Comparison of ENCODE assay signal across 8 cellular contexts in genomic region chr11:43574949-43575915, GRCh38.
DNase-seq lines count a peak whose midpoint lies in the region; ATAC-seq and TF ChIP-seq lines count a peak whose summit lies in the region.

No MANE protein-coding gene starts in this region.

- no peak overlapping the region for H4K12ac ChIP-seq in trophoblast cell (ENCODE audit: low read depth, low read length)

- H3K9me3 Mint-ChIP-seq in activated naive CD4-positive, alpha-beta T cell treated with anti-CD3 and anti-CD28 coated beads for 36 hours = no peaks in the 10 kb centered on the region
- H3K9me3 Mint-ChIP-seq in activated naive CD4-positive, alpha-beta T cell treated with anti-CD3 and anti-CD28 coated beads, Interleukin-2, amount 50 U/mL, for 72 hours = no peaks in the 10 kb centered on the region
- H3K9me3 Mint-ChIP-seq in glutamatergic neuron (ENCODE audit: unreplicated experiment) = peaks cover 20% of the 10 kb centered on the region

- no peaks in the 10 kb centered on the region for H3K79me2 ChIP-seq in trophoblast cell (ENCODE audit: control insufficient read depth, insufficient read depth, low read length, poor library complexity)

- DNase-seq in activated naive CD4-positive, alpha-beta T cell treated with anti-CD3 and anti-CD28 coated beads for 36 hours = peak; percentile 30
- no peak for DNase-seq in activated naive CD4-positive, alpha-beta T cell treated with anti-CD3 and anti-CD28 coated beads, Interleukin-2, amount 50 U/mL, for 72 hours (ENCODE audit: low spot score in 2 of 2)
- DNase-seq in glutamatergic neuron = peak; percentile 89
- no peak for DNase-seq in trophoblast cell
- DNase-seq in GM19238 (ENCODE audit: insufficient read length, low spot score) = no peak

- peaks cover 1 to 15% of the 10 kb centered on the region in 2 experiments for H3K4me1 ChIP-seq in trophoblast cell (ENCODE audit: control insufficient read depth in 1 of 2, insufficient read depth in 2 of 2, low read length in 2 of 2)

- H3K14ac ChIP-seq in trophoblast cell (ENCODE audit: low read length) = no peak overlapping the region

- TF ChIP-seq CTCF in glutamatergic neuron (IDR thresholded peaks at IDR 0.05; ENCODE audit: partially characterized antibody, unreplicated experiment) = no peak

- no peak overlapping the region for H2AK5ac ChIP-seq in trophoblast cell (ENCODE audit: low read length)

- H3K36me3 ChIP-seq in trophoblast cell (ENCODE audit: control insufficient read depth in 1 of 2, insufficient read depth in 2 of 2, low read length in 2 of 2) = no peaks in the 10 kb centered on the region

- H3K27me3 Mint-ChIP-seq in activated naive CD4-positive, alpha-beta T cell treated with anti-CD3 and anti-CD28 coated beads for 36 hours (ENCODE audit: low read depth) = peaks cover 84% of the 10 kb centered on the region
- H3K27me3 Mint-ChIP-seq in glutamatergic neuron (ENCODE audit: unreplicated experiment) = peaks cover 18% of the 10 kb centered on the region

- no peak overlapping the region for H3K9ac ChIP-seq in trophoblast cell (ENCODE audit: low read length)

- intact Hi-C loops in activated naive CD4-positive, alpha-beta T cell treated with anti-CD3 and anti-CD28 coated beads for 36 hours (cut with micrococcal nuclease) = loop anchor here (10.0 kb wide), 1 partner anchor 740 kb away; the partner anchor contains the start of gene ALX4

- no peak overlapping the region for H2AFZ ChIP-seq in trophoblast cell (ENCODE audit: insufficient read depth, low read length, poor library complexity)

- no peak for ATAC-seq in activated naive CD4-positive, alpha-beta T cell treated with anti-CD3 and anti-CD28 coated beads, Interleukin-2, amount 50 U/mL, for 72 hours
- ATAC-seq in SK-N-SH treated with all-trans-retinoic acid at 6 μM for 48 hours = peak; percentile 71
- ATAC-seq in HG03354 (IDR thresholded peaks at IDR 0.05; ENCODE audit: poor library complexity, severe bottlenecking, unreplicated experiment) = no peak
- no peak for ATAC-seq in HG02970 (IDR thresholded peaks at IDR 0.05; ENCODE audit: low FRiP score, unreplicated experiment)

- H2BK120ac ChIP-seq in trophoblast cell (ENCODE audit: insufficient read depth, low read length, poor library complexity) = no peak overlapping the region

- no peak overlapping the region for H3K4ac ChIP-seq in trophoblast cell (ENCODE audit: low read depth, low read length)

- no peak overlapping the region for H3K18ac ChIP-seq in trophoblast cell (ENCODE audit: low read length)

- H3K36me3 Mint-ChIP-seq in activated naive CD4-positive, alpha-beta T cell treated with anti-CD3 and anti-CD28 coated beads for 36 hours (ENCODE audit: low read depth) = no peaks in the 10 kb centered on the region
- peaks cover 11 to 16% of the 10 kb centered on the region in 2 donors for H3K36me3 Mint-ChIP-seq in activated naive CD4-positive, alpha-beta T cell treated with anti-CD3 and anti-CD28 coated beads, Interleukin-2, amount 50 U/mL, for 72 hours
- H3K36me3 Mint-ChIP-seq in glutamatergic neuron (ENCODE audit: unreplicated experiment) = no peaks in the 10 kb centered on the region

- H3K4me3 ChIP-seq in trophoblast cell (ENCODE audit: low read depth, low read length) = no peak overlapping the region

- no peaks in the 10 kb centered on the region for H3K79me1 ChIP-seq in trophoblast cell (ENCODE audit: low read length)

- no peak overlapping the region for H3K27ac ChIP-seq in trophoblast cell (ENCODE audit: low read depth, low read length)

- no peak overlapping the region for H3K27ac Mint-ChIP-seq in activated naive CD4-positive, alpha-beta T cell treated with anti-CD3 and anti-CD28 coated beads for 36 hours
- H3K27ac Mint-ChIP-seq in activated naive CD4-positive, alpha-beta T cell treated with anti-CD3 and anti-CD28 coated beads, Interleukin-2, amount 50 U/mL, for 72 hours = no peak overlapping the region
- H3K27ac Mint-ChIP-seq in glutamatergic neuron (ENCODE audit: unreplicated experiment) = peak overlapping the region; percentile 99

- H3K4me2 ChIP-seq in trophoblast cell (ENCODE audit: low read length) = peak overlapping the region; percentile 54

- peaks cover 2% of the 10 kb centered on the region for H3K9me3 ChIP-seq in trophoblast cell (ENCODE audit: insufficient read depth, low read depth, low read length)

- H3K23ac ChIP-seq in trophoblast cell (ENCODE audit: low read length) = no peak overlapping the region

- H3K4me3 Mint-ChIP-seq in activated naive CD4-positive, alpha-beta T cell treated with anti-CD3 and anti-CD28 coated beads for 36 hours = peak overlapping the region; percentile 6
- peak overlapping the region; percentile 94 for H3K4me3 Mint-ChIP-seq in glutamatergic neuron (ENCODE audit: unreplicated experiment)

- no peak overlapping the region for H4K91ac ChIP-seq in trophoblast cell (ENCODE audit: low read depth, low read length)

- WGBS in trophoblast cell (ENCODE audit: extremely low coverage, insufficient coverage, insufficient read length) = no CpG with 5 or more reads among the region's 51 CpGs

- CTCF ChIA-PET in activated naive CD4-positive, alpha-beta T cell treated with anti-CD3 and anti-CD28 coated beads for 36 hours (lab: Charles Lee) = interaction anchor here (0.6 to 3.2 kb wide), 7 partner anchors 9 to 660 kb away, joined by 3 to 22 read pairs (median 4); no protein-coding TSS in a partner anchor

- H3K4me1 Mint-ChIP-seq in activated naive CD4-positive, alpha-beta T cell treated with anti-CD3 and anti-CD28 coated beads for 36 hours (ENCODE audit: low read depth) = peaks cover 31% of the 10 kb centered on the region
- peaks cover 17% of the 10 kb centered on the region for H3K4me1 Mint-ChIP-seq in glutamatergic neuron (ENCODE audit: low read depth, unreplicated experiment)

- no peak overlapping the region for H4K8ac ChIP-seq in trophoblast cell (ENCODE audit: low read depth, low read length)

- H3K27me3 ChIP-seq in trophoblast cell (ENCODE audit: insufficient read depth, low read length) = peaks cover 66% of the 10 kb centered on the region

- no peak overlapping the region for H2BK5ac ChIP-seq in trophoblast cell (ENCODE audit: low read depth, low read length, poor library complexity)

- H2BK12ac ChIP-seq in trophoblast cell (ENCODE audit: low read length) = no peak overlapping the region

TF ChIP-seq in SK-N-SH treated with all-trans-retinoic acid at 6 μM for 48 hours, 23 proteins besides CTCF, POLR2A, EP300 and RAD21 (continues in another document):
- TF ChIP-seq ESRRG (CRISPR knock-in tag; IDR thresholded peaks at IDR 0.05) = no peak
- TF ChIP-seq BACH2 (CRISPR knock-in tag; IDR thresholded peaks at IDR 0.05; ENCODE audit: borderline replicate concordance) = no peak
- TF ChIP-seq POU6F1 (CRISPR knock-in tag; IDR thresholded peaks at IDR 0.05; ENCODE audit: borderline replicate concordance, low read depth) = no peak
- no peak for TF ChIP-seq OSR1 (CRISPR knock-in tag; IDR thresholded peaks at IDR 0.05)
- TF ChIP-seq TCF4 (CRISPR knock-in tag; IDR thresholded peaks at IDR 0.05; ENCODE audit: borderline replicate concordance) = no peak
- TF ChIP-seq ZNF8 (CRISPR knock-in tag; IDR thresholded peaks at IDR 0.05) = no peak
- no peak for TF ChIP-seq TSHZ2 (CRISPR knock-in tag; IDR thresholded peaks at IDR 0.05)
- TF ChIP-seq ISL1 (CRISPR knock-in tag; IDR thresholded peaks at IDR 0.05) = no peak
- no peak for TF ChIP-seq CSRNP3 (CRISPR knock-in tag; IDR thresholded peaks at IDR 0.05)

Comparison
In these comparisons a context has a peak if more than half of its experiments do, and no peak if none do; other contexts are left out.
1. DNase-seq: peak in activated naive CD4-positive, alpha-beta T cell treated with anti-CD3 and anti-CD28 coated beads for 36 hours (single experiment) and glutamatergic neuron (single experiment); none in activated naive CD4-positive, alpha-beta T cell treated with anti-CD3 and anti-CD28 coated beads, Interleukin-2, amount 50 U/mL, for 72 hours (0 of 2), trophoblast cell (0 of 2) and GM19238 (single experiment).